8 cellular contexts compared by ENCODE assay signal in the genomic region with DNA sequence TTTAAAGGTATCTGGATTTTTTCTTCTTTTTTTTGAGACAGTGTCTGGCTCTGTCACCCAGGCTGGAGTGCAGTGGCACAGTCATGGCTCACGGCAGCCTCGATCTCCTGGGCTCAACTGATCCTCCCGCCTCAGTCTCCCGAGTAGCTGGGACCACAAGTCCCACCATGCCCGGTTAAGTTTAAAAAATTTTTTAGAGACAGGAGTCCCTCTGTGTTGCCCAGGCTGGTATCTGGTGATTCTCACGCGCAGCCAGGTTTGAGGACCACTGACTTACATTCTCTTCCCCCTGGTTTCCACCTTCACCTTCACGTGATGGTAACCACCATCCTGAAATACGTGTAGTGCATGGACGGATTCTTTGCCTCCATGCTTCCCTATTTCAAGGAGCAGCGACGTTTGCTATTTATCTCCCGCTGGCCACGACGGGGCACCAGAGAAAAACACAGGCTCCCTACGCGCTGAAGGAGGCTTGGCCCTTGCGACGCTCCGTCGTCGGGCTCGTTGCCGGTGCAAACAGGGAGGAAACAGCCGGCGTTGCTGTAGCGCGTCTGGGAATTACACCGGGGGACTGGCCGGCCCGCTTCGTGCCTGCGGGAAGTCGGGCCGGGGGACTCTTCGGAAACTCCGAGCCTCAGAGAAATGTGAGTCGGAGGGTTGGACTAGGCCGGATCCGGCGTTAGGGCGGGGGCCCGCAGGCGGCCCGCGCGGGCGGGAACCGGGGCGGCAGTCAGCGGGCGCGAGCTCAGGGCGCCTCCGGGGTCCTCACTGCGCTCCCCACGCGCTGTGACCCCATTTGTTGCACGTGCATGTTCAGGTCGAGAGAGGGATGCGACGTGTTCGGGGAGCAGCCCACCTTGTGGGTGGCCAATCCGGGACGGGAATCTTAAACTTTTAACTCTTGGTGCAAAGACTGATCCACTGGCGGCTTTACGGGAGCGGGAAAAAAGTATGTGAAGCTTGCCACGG. TPM values are rescaled to one million over a fixed set of nuclear protein-coding genes. Genes with fewer than 3 reads are reported as not detected.
DNase-seq lines count a peak whose midpoint lies in the region; ATAC-seq and TF ChIP-seq lines count a peak whose summit lies in the region.

A gene with protein sequence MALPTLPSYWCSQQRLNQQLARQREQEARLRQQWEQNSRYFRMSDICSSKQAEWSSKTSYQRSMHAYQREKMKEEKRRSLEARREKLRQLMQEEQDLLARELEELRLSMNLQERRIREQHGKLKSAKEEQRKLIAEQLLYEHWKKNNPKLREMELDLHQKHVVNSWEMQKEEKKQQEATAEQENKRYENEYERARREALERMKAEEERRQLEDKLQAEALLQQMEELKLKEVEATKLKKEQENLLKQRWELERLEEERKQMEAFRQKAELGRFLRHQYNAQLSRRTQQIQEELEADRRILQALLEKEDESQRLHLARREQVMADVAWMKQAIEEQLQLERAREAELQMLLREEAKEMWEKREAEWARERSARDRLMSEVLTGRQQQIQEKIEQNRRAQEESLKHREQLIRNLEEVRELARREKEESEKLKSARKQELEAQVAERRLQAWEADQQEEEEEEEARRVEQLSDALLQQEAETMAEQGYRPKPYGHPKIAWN (plus strand): TSS at position 492 of the 969 bp plus-strand sequence. CDS start 2,753 bp downstream, outside the sequence.

- peak; percentile 76 to 83 (median 80) for DNase-seq in CD4-positive, alpha-beta memory T cell
- DNase-seq in HuH-7 (ENCODE audit: low spot score) (peak; percentile 90), OCI-M1 (lab: John Stamatoyannopoulos, UW) (peak; percentile 91), activated T-cell treated with anti-CD3 and anti-CD28 coated beads for 24 hours (ENCODE audit: low read depth) (peak; percentile 62), epithelial cell of prostate (ENCODE audit: low read depth, low spot score) (no peak), mucosa of descending colon (peak; percentile 88 to 92 (median 89))
- peak; percentile 51 for DNase-seq in stimulated activated CD8-positive, alpha-beta memory T cell treated with anti-CD3 and anti-CD28 coated beads, Interleukin-4, amount 100 ng/mL, for 24 hours (ENCODE audit: low read depth)

- peak within 1 kb of the TSS; percentile 85 to 99 (median 97) for H3K27ac Mint-ChIP-seq in CD4-positive, alpha-beta memory T cell

- peaks cover 24% of the 10 kb centered on the region for H3K36me3 ChIP-seq in CD4-positive, alpha-beta memory T cell (ENCODE audit: insufficient read depth, low read length)
- peaks cover 10% of the 10 kb centered on the region for H3K36me3 ChIP-seq in mucosa of descending colon (ENCODE audit: low read depth)

- ATAC-seq in GM19468 (IDR thresholded peaks at IDR 0.05; ENCODE audit: extremely low read depth, unreplicated experiment) (peak; percentile 37), mucosa of descending colon (peak; percentile 98)

- H3K27me3 Mint-ChIP-seq in CD4-positive, alpha-beta memory T cell: no peaks in the 10 kb centered on the region

- H3K9me3 ChIP-seq in CD4-positive, alpha-beta memory T cell (ENCODE audit: control insufficient read depth in 1 of 2, low read length in 2 of 2): no peaks in the 10 kb centered on the region
- no peaks in the 10 kb centered on the region for H3K9me3 ChIP-seq in mucosa of descending colon

- peak within 1 kb of the TSS; percentile 70 for H3K27ac ChIP-seq in CD4-positive, alpha-beta memory T cell (ENCODE audit: low read depth, low read length)
- H3K27ac ChIP-seq in epithelial cell of prostate: peak within 1 kb of the TSS; percentile 67

- POLR2A ChIA-PET in CD4-positive, alpha-beta memory T cell (lab: Charles Lee; ENCODE audit: partially characterized antibody): interaction anchor here (1.4 to 4.0 kb wide), 7 partner anchors 10 to 99 kb away, joined by 3 to 55 read pairs (median 7); partner anchors contain the start of genes ANKRD13A and GLTP

- intact Hi-C loops in CD4-positive, alpha-beta memory T cell (cut with micrococcal nuclease): loop anchor here (1.0 to 2.0 kb wide), 5 partner anchors 12 to 327 kb away; partner anchors contain the start of genes GIT2, GLTP, MMAB and MVK
- intact Hi-C loops in mucosa of descending colon (cut with DNase I, micrococcal nuclease): no loop called here

- no peak for TF ChIP-seq CTCF in mucosa of descending colon (IDR thresholded peaks at IDR 0.05)

- H3K4me3 Mint-ChIP-seq in CD4-positive, alpha-beta memory T cell: peak within 1 kb of the TSS; percentile 90 to 99 (median 94)

- H3K4me3 ChIP-seq in CD4-positive, alpha-beta memory T cell (ENCODE audit: low read length in 2 of 2): peak within 1 kb of the TSS; percentile 72 to 87
- H3K4me3 ChIP-seq in mucosa of descending colon: peak within 1 kb of the TSS; percentile 68

- peaks cover 14 to 37% (median 23%) of the 10 kb centered on the region in 4 donors for H3K4me1 Mint-ChIP-seq in CD4-positive, alpha-beta memory T cell

- H3K9me3 Mint-ChIP-seq in CD4-positive, alpha-beta memory T cell: no peaks in the 10 kb centered on the region

- peaks cover 15 to 25% of the 10 kb centered on the region in 2 donors for H3K36me3 Mint-ChIP-seq in CD4-positive, alpha-beta memory T cell

- no peaks in the 10 kb centered on the region for H3K27me3 ChIP-seq in CD4-positive, alpha-beta memory T cell (ENCODE audit: insufficient read depth, low read length)

- CTCF ChIA-PET in CD4-positive, alpha-beta memory T cell (lab: Charles Lee; ENCODE audit: partially characterized antibody): interaction anchor here (0.9 to 1.9 kb wide), 7 partner anchors 11 to 55 kb away, joined by 4 to 13 read pairs (median 6); no protein-coding TSS in a partner anchor

- H3K4me1 ChIP-seq in CD4-positive, alpha-beta memory T cell (ENCODE audit: insufficient read depth, low read length): peaks cover 22% of the 10 kb centered on the region
- peaks cover 3% of the 10 kb centered on the region for H3K4me1 ChIP-seq in mucosa of descending colon (ENCODE audit: low read depth)

RNA-seq across cellular contexts. Expression of the gene that starts here (rescaled TPM):
- total RNA-seq in CD4-positive, alpha-beta memory T cell: 10 to 100 TPM; 41.4 to 45.0 TPM
- polyA plus RNA-seq in CD4-positive, alpha-beta memory T cell: 10 to 100 TPM in 1 of 2 donors, 1 to 10 TPM in 1; 3.0 to 15.7 TPM
- total RNA-seq in mucosa of descending colon: 10 to 100 TPM; 24.7 to 27.8 (median 24.9) TPM
